Comparison of ENCODE assay signal across 1 cellular context in genomic region chrX:17689971-17690409, GRCh38.
TF ChIP-seq lines count a peak whose summit lies in the region.

No MANE protein-coding gene starts in this region.

TF ChIP-seq in HEK293, 187 proteins besides CTCF, POLR2A, EP300 and RAD21 (continued from another document):
- no peak for TF ChIP-seq PRDM2 (tag by site-specific recombination; IDR thresholded peaks at IDR 0.05; ENCODE audit: borderline replicate concordance)
- TF ChIP-seq ZFP69B (tag by site-specific recombination; IDR thresholded peaks at IDR 0.05), result peak; percentile 32; the same call in 1 of the 2 replicates
- peak; percentile 32; the same call in 1 of the 2 replicates for TF ChIP-seq TCF7L2 (IDR thresholded peaks at IDR 0.05; ENCODE audit: borderline replicate concordance, low read depth, low read length)
- no peak for TF ChIP-seq ZSCAN18 (tag by site-specific recombination; IDR thresholded peaks at IDR 0.05)
- peak; percentile 70 for TF ChIP-seq ZNF654 (tag by site-specific recombination; IDR thresholded peaks at IDR 0.05; ENCODE audit: low read depth)
- TF ChIP-seq OSR2 (tag by site-specific recombination; IDR thresholded peaks at IDR 0.05), result peak; percentile 38; the same call in 1 of the 2 replicates
